Comparison of ENCODE assay signal across 8 cellular contexts in genomic region chr12:108730337-108731104, GRCh38. TPM values are rescaled to one million over a fixed set of nuclear protein-coding genes. Genes with fewer than 3 reads are reported as not detected.
DNase-seq lines count a peak whose midpoint lies in the region; ATAC-seq and TF ChIP-seq lines count a peak whose summit lies in the region.

No MANE protein-coding gene starts in this region.

- POLR2A ChIA-PET in MCF 10A (lab: Yijun Ruan, JAX), result interaction anchor here (0.6 to 6.3 kb wide), 13 partner anchors 9 to 779 kb away, joined by 3 to 179 read pairs (median 4); no protein-coding TSS in a partner anchor

- no peaks in the 10 kb centered on the region for H3K27me3 Mint-ChIP-seq in T-helper 17 cell
- H3K27me3 Mint-ChIP-seq in MCF 10A (ENCODE audit: insufficient read depth, unreplicated experiment), result no peaks in the 10 kb centered on the region

- TF ChIP-seq CTCF in MCF 10A (IDR thresholded peaks at IDR 0.05; ENCODE audit: unreplicated experiment), result no peak

- H3K4me2 ChIP-seq in BLaER1 treated with 17β-estradiol and CSF1 and Interleukin-3, amounts not matched to agents 10 nM and 100 nM, result peak overlapping the region; percentile 66 to 96 (median 91)
- peak overlapping the region; percentile 84 for H3K4me2 ChIP-seq in skeletal muscle satellite cell (ENCODE audit: low read length)

- H3K9ac ChIP-seq in BLaER1 treated with 17β-estradiol and CSF1 and Interleukin-3, amounts not matched to agents 10 nM and 100 nM, result peak overlapping the region; percentile 87 to 96 (median 91)
- H3K9ac ChIP-seq in skeletal muscle satellite cell (ENCODE audit: low read depth, low read length), result peak overlapping the region; percentile 95

- H3K9me3 Mint-ChIP-seq in MCF 10A (ENCODE audit: unreplicated experiment), result no peaks in the 10 kb centered on the region

- peaks cover 0 to 46% (median 28%) of the 10 kb centered on the region in 11 experiments; a peak in 14 of 22 replicates for H4K20me1 ChIP-seq in BLaER1 treated with 17β-estradiol and CSF1 and Interleukin-3, amounts not matched to agents 10 nM and 100 nM

- peaks cover 45 to 81% (median 62%) of the 10 kb centered on the region in 10 experiments for H3K4me1 ChIP-seq in BLaER1 treated with 17β-estradiol and CSF1 and Interleukin-3, amounts not matched to agents 10 nM and 100 nM
- H3K4me1 ChIP-seq in skeletal muscle satellite cell (ENCODE audit: control insufficient read depth, insufficient read depth, low read length), result peaks cover 37% of the 10 kb centered on the region

- H3K27ac Mint-ChIP-seq in T-helper 17 cell, result peak overlapping the region; percentile 79
- peak overlapping the region; percentile 87 for H3K27ac Mint-ChIP-seq in MCF 10A (ENCODE audit: low read depth, unreplicated experiment)

- no TSS peak for BruUV-seq in MCF 10A (replicated peaks; lab: Mats Ljungman, UMichigan)

- intact Hi-C loops in MCF 10A (cut with micrococcal nuclease), result loop anchor here (1.0 to 5.0 kb wide), 4 partner anchors 39 to 168 kb away; partner anchors contain the start of genes ISCU and SART3

- H3K9me3 ChIP-seq in BLaER1 treated with 17β-estradiol and CSF1 and Interleukin-3, amounts not matched to agents 10 nM and 100 nM (replicated peaks in 1 of 11), result no peaks in the 10 kb centered on the region
- H3K9me3 ChIP-seq in T-helper 17 cell (ENCODE audit: control insufficient read depth, low read length, poor library complexity, severe bottlenecking) (no peaks in the 10 kb centered on the region), skeletal muscle satellite cell (replicated peaks; ENCODE audit: low read length) (no peaks in the 10 kb centered on the region)

- peak; percentile 61 for DNase-seq in NCI-H1417 treated with DMSO at 0.1 percent for 48 hours (lab: John Stamatoyannopoulos, UW)
- peak; percentile 12 to 22 (median 19) for DNase-seq in T-helper 17 cell
- DNase-seq in MCF 10A (ENCODE audit: unreplicated experiment), result peak; percentile 75
- peak; percentile 68 for DNase-seq in iPS-NIHi7 (ENCODE audit: extremely low spot score)

- H3K36me3 ChIP-seq in BLaER1 treated with 17β-estradiol and CSF1 and Interleukin-3, amounts not matched to agents 10 nM and 100 nM, result peaks cover 0 to 9% (median 0%) of the 10 kb centered on the region in 11 experiments; a peak in 5 of 22 replicates
- peaks cover 14% of the 10 kb centered on the region for H3K36me3 ChIP-seq in skeletal muscle satellite cell (ENCODE audit: insufficient read depth, low read length)

- H3K4me1 Mint-ChIP-seq in T-helper 17 cell, result peaks cover 20% of the 10 kb centered on the region
- peaks cover 39% of the 10 kb centered on the region for H3K4me1 Mint-ChIP-seq in MCF 10A (ENCODE audit: insufficient read depth, unreplicated experiment)

- no peaks in the 10 kb centered on the region for H3K27me3 ChIP-seq in BLaER1 treated with 17β-estradiol and CSF1 and Interleukin-3, amounts not matched to agents 10 nM and 100 nM
- H3K27me3 ChIP-seq in skeletal muscle satellite cell (ENCODE audit: control insufficient read depth, insufficient read depth, low read length), result no peaks in the 10 kb centered on the region

- CTCF ChIA-PET in MCF 10A (lab: Yijun Ruan, JAX), result interaction anchor here (0.9 to 1.3 kb wide), 3 partner anchors 38 to 73 kb away, joined by 3 to 11 read pairs (median 3); no protein-coding TSS in a partner anchor

- H3K36me3 Mint-ChIP-seq in T-helper 17 cell (ENCODE audit: low read depth) (no peaks in the 10 kb centered on the region), MCF 10A (ENCODE audit: insufficient read depth, unreplicated experiment) (peaks cover 7% of the 10 kb centered on the region)

- H3K27ac ChIP-seq in BLaER1 treated with 17β-estradiol and CSF1 and Interleukin-3, amounts not matched to agents 10 nM and 100 nM, result peak overlapping the region; percentile 86 to 93 (median 87)

- peak; percentile 35 for ATAC-seq in GM21447 (IDR thresholded peaks at IDR 0.05; ENCODE audit: unreplicated experiment)
- ATAC-seq in T-helper 17 cell, result no peak
- no peak for ATAC-seq in GM18511 (IDR thresholded peaks at IDR 0.05; ENCODE audit: unreplicated experiment)

- peak overlapping the region; percentile 95 for H3K4me3 Mint-ChIP-seq in T-helper 17 cell
- H3K4me3 Mint-ChIP-seq in MCF 10A (ENCODE audit: unreplicated experiment), result peak overlapping the region; percentile 90

- H3K4me3 ChIP-seq in BLaER1 treated with 17β-estradiol and CSF1 and Interleukin-3, amounts not matched to agents 10 nM and 100 nM, result peak overlapping the region; percentile 76 to 96 (median 82)
- peak overlapping the region; percentile 76 for H3K4me3 ChIP-seq in skeletal muscle satellite cell (ENCODE audit: low read length)

RNA-seq across cellular contexts. Expression of gene CORO1C, which starts 0.8 kb away (rescaled TPM):
- total RNA-seq in T-helper 17 cell (10 to 100 TPM; 13.3 to 61.1 TPM), MCF 10A (2022) (130 and 141 TPM in 2 replicates)
- 282 and 318 TPM in 2 replicates for total RNA-seq in skeletal muscle satellite cell (2012; rRNA removed)

Comparison
In these comparisons a context has a peak if more than half of its experiments do, and no peak if none do; other contexts are left out.
1. DNase-seq: peak in every context shown above with its lines; median percentile 75 in MCF 10A; 68 in iPS-NIHi7; 61 in NCI-H1417 treated with DMSO at 0.1 percent for 48 hours; 19 in T-helper 17 cell.